ENCODE assay signal across 8 cellular contexts in genomic region chr19:17303167-17303939, GRCh38. TPM values are rescaled to one million over a fixed set of nuclear protein-coding genes. Genes with fewer than 3 reads are reported as not detected.
A peak's percentile ranks its signal among the peaks of the same experiment; 100 is the strongest.
DNase-seq lines count a peak whose midpoint lies in the region; ATAC-seq and TF ChIP-seq lines count a peak whose summit lies in the region.

A gene with protein sequence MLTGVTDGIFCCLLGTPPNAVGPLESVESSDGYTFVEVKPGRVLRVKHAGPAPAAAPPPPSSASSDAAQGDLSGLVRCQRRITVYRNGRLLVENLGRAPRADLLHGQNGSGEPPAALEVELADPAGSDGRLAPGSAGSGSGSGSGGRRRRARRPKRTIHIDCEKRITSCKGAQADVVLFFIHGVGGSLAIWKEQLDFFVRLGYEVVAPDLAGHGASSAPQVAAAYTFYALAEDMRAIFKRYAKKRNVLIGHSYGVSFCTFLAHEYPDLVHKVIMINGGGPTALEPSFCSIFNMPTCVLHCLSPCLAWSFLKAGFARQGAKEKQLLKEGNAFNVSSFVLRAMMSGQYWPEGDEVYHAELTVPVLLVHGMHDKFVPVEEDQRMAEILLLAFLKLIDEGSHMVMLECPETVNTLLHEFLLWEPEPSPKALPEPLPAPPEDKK (minus strand): TSS chr19:17303425. CDS start chr19:17301616, 1,809 bp downstream.

- peaks cover 17 to 66% (median 36%) of the 10 kb centered on the region in 3 donors for H3K4me1 ChIP-seq in esophagus squamous epithelium

- H3K27me3 Mint-ChIP-seq in activated T-cell treated with anti-CD3 and anti-CD28 coated beads, Interleukin-2, amount 50 U/mL, for 72 hours (ENCODE audit: low read depth), result no peaks in the 10 kb centered on the region

- 3 to 11% methylated on average over 5 to 6 of the region's 52 CpGs for WGBS in esophagus squamous epithelium, 2 donors

- peak; percentile 93 for DNase-seq in DMS153 (lab: John Stamatoyannopoulos, UW)
- peak; percentile 92 for DNase-seq in KBM-7
- DNase-seq in activated T-cell treated with anti-CD3 and anti-CD28 coated beads, Interleukin-2, amount 50 U/mL, for 72 hours, result peak; percentile 97 to 98
- peak; percentile 68 for DNase-seq in esophagus squamous epithelium (lab: John Stamatoyannopoulos, UW)
- peak; percentile 97 for DNase-seq in myocyte (ENCODE audit: low read depth)
- DNase-seq in stimulated activated CD8-positive, alpha-beta memory T cell treated with anti-CD3 and anti-CD28 coated beads, Interleukin-7, amount 100 ng/mL, for 24 hours (ENCODE audit: low read depth), result peak; percentile 88

- H3K36me3 ChIP-seq in esophagus squamous epithelium, result peaks cover 0 to 17% (median 0%) of the 10 kb centered on the region in 3 donors

- no peaks in the 10 kb centered on the region for H3K9me3 Mint-ChIP-seq in activated T-cell treated with anti-CD3 and anti-CD28 coated beads, Interleukin-2, amount 50 U/mL, for 72 hours

- peak within 1 kb of the TSS; percentile 62 to 86 (median 81) for H3K4me3 ChIP-seq in esophagus squamous epithelium

- ATAC-seq in GM21528 (IDR thresholded peaks at IDR 0.05; ENCODE audit: low FRiP score, unreplicated experiment), result peak; percentile 50
- ATAC-seq in activated T-cell treated with anti-CD3 and anti-CD28 coated beads, Interleukin-2, amount 50 U/mL, for 72 hours (replicated peaks in 1 of 2), result peak; percentile 73 to 76

- TF ChIP-seq POLR2A in esophagus squamous epithelium (IDR thresholded peaks at IDR 0.05), result peak in 2 of 4 donors; percentile 22 to 47

- no peaks in the 10 kb centered on the region for H3K36me3 Mint-ChIP-seq in activated T-cell treated with anti-CD3 and anti-CD28 coated beads, Interleukin-2, amount 50 U/mL, for 72 hours (ENCODE audit: insufficient read depth in 2 of 2)

- no peaks in the 10 kb centered on the region for H3K9me3 ChIP-seq in esophagus squamous epithelium

- in situ Hi-C loops in KBM-7 (cut with MboI; ENCODE audit: low pct_unique_long_range_greater_than_20kb, low sequenced_read_pairs), result no loop called here

- H3K27ac Mint-ChIP-seq in activated T-cell treated with anti-CD3 and anti-CD28 coated beads, Interleukin-2, amount 50 U/mL, for 72 hours, result no peak within 1 kb of the TSS

- peaks cover 43% of the 10 kb centered on the region for H3K4me1 Mint-ChIP-seq in activated T-cell treated with anti-CD3 and anti-CD28 coated beads, Interleukin-2, amount 50 U/mL, for 72 hours (ENCODE audit: low read depth)

- no peaks in the 10 kb centered on the region for H3K27me3 ChIP-seq in esophagus squamous epithelium

- peak within 1 kb of the TSS; percentile 75 to 94 (median 90) for H3K27ac ChIP-seq in esophagus squamous epithelium

- H3K4me3 Mint-ChIP-seq in activated T-cell treated with anti-CD3 and anti-CD28 coated beads, Interleukin-2, amount 50 U/mL, for 72 hours, result peak within 1 kb of the TSS; percentile 78 to 94

- intact Hi-C loops in esophagus squamous epithelium (cut with DNase I), result no loop called here

- TF ChIP-seq CTCF in esophagus squamous epithelium (IDR thresholded peaks at IDR 0.05), result peak; percentile 45 to 75 (median 60)

TF ChIP-seq in PFSK-1, 5 proteins besides CTCF, POLR2A, EP300 and RAD21:
- TF ChIP-seq FOXP2 (optimal IDR thresholded peaks at IDR 0.05; ENCODE audit: borderline replicate concordance, extremely low read depth, extremely low read length, insufficient read depth) (peak; percentile 41), POLR2AphosphoS5 (IDR thresholded peaks at IDR 0.05; ENCODE audit: low read depth, low read length) (no peak)

RNA-seq across cellular contexts. Expression of the gene that starts here (rescaled TPM):
- 13.0 TPM for polyA plus RNA-seq in PFSK-1 (2012; ENCODE audit: insufficient read length, low read depth)
- total RNA-seq in activated T-cell treated with anti-CD3 and anti-CD28 coated beads, Interleukin-2, amount 50 U/mL, for 72 hours, result 10 to 100 TPM; 16.1 to 16.6 TPM
- total RNA-seq in esophagus squamous epithelium, result 1 to 10 TPM; 2.0 to 8.4 (median 5.2) TPM
- 24.0 and 24.8 TPM in 2 replicates for total RNA-seq in myocyte
- 16.5 TPM for polyA plus RNA-seq in myocyte (2012)

Comparison
In these comparisons a context has a peak if more than half of its experiments do, and no peak if none do; other contexts are left out.
1. Peak in every context shown above with its lines: DNase-seq, ATAC-seq, H3K4me3 ChIP-seq and H3K27ac ChIP-seq.